Comparison of ENCODE assay signal across 16 cellular contexts in the genomic region with DNA sequence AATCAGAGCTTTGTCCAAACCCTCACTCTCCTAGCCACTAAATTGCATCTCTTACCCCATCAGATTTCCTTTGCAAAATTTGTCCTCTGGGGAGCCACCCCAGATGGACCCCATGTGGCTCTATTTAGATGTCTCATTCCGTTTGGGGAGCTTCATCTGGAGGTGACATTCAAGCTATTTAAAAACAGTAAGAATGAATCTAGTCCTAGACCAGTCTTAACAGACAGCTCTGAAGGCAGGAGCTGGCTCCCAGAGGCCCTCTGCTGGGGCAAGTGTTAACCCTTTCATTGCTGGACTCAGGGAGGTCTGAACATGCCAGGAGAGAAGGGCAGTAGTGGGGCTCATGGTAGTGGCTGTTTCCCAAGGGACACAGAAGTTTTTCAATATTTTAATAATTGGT.
"Had no signal": no experiment of that assay in that cellular context is flagged by ENCODE, and none has a peak within 500 bp of the region (broad histone marks: within the 10 kb centered on the region; RNA-seq: fewer than 3 reads in every experiment).

No MANE protein-coding gene starts in this region.

- H3K27me3 ChIP-seq: breast epithelium, foreskin keratinocyte, upper lobe of right lung had no signal

- H3K36me3 Mint-ChIP-seq: activated naive CD4-positive, alpha-beta T cell treated with anti-CD3 and anti-CD28 coated beads, Interleukin-2, amount 50 U/mL, for 72 hours; naive thymus-derived CD8-positive, alpha-beta T cell had no signal

- H3K36me3 ChIP-seq: breast epithelium, upper lobe of right lung had no signal

- H3K4me3 Mint-ChIP-seq: activated B cell treated with CpG ODN at 0.5 μM for 24 hours; activated CD4-positive, alpha-beta T cell treated with anti-CD3 and anti-CD28 coated beads, Interleukin-2, amount 10 ng/mL, durations not matched to agents 7 days and 5 days; naive thymus-derived CD8-positive, alpha-beta T cell had no signal

- H3K27me3 Mint-ChIP-seq: activated CD4-positive, alpha-beta T cell treated with anti-CD3 and anti-CD28 coated beads, Interleukin-2, amount 10 ng/mL, durations not matched to agents 7 days and 5 days had no signal

- H3K27ac ChIP-seq: foreskin keratinocyte, upper lobe of right lung had no signal

- H3K4me1 Mint-ChIP-seq: activated B cell treated with CpG ODN at 0.5 μM for 24 hours; activated CD4-positive, alpha-beta T cell treated with anti-CD3 and anti-CD28 coated beads, Interleukin-2, amount 10 ng/mL, durations not matched to agents 7 days and 5 days had no signal

- H3K27ac Mint-ChIP-seq: activated B cell treated with CpG ODN at 0.5 μM for 24 hours; activated CD4-positive, alpha-beta T cell treated with anti-CD3 and anti-CD28 coated beads, Interleukin-2, amount 10 ng/mL, durations not matched to agents 7 days and 5 days; activated naive CD4-positive, alpha-beta T cell treated with anti-CD3 and anti-CD28 coated beads, Interleukin-2, amount 50 U/mL, for 72 hours; activated T-helper 2 cell treated with anti-CD3 and anti-CD28 coated beads, Interferon-gamma antibody, Interleukin-2, Interleukin-4, amounts not matched to agents 10 μg/mL and 5 μg/mL and 100 μg/mL, durations not matched to agents 14 hours and 24 hours and 36 hours had no signal

- H3K9me3 ChIP-seq: breast epithelium, upper lobe of right lung had no signal

- ATAC-seq: activated naive CD4-positive, alpha-beta T cell treated with anti-CD3 and anti-CD28 coated beads, Interleukin-2, amount 50 U/mL, for 72 hours; esophagus mucosa; foreskin keratinocyte; left cardiac atrium; naive thymus-derived CD8-positive, alpha-beta T cell; stimulated activated naive CD8-positive, alpha-beta T cell treated with anti-CD3 and anti-CD28 coated beads, Interleukin-15, Interleukin-2, amounts not matched to agents 100 U/mL and 50 U/mL, for 24 hours; upper lobe of right lung had no signal

- DNase-seq: activated B cell treated with CpG ODN at 0.5 μM for 24 hours; activated CD4-positive, alpha-beta T cell treated with anti-CD3 and anti-CD28 coated beads, Interleukin-2, amount 10 ng/mL, durations not matched to agents 7 days and 5 days; activated CD8-positive, alpha-beta memory T cell treated with anti-CD3 and anti-CD28 coated beads for 24 hours; amygdala; foreskin keratinocyte; head of caudate nucleus; left cardiac atrium; naive thymus-derived CD8-positive, alpha-beta T cell; stimulated activated CD4-positive, alpha-beta T cell treated with anti-CD3 and anti-CD28 coated beads, Interleukin-12 subunit alpha, Interleukin-12 subunit beta, amount 100 ng/mL, for 4 hours; stimulated activated naive CD8-positive, alpha-beta T cell treated with anti-CD3 and anti-CD28 coated beads, Interleukin-15, Interleukin-2, amounts not matched to agents 100 U/mL and 50 U/mL, for 24 hours; upper lobe of right lung had no signal

- H3K9me3 Mint-ChIP-seq: activated B cell treated with CpG ODN at 0.5 μM for 24 hours; activated CD4-positive, alpha-beta T cell treated with anti-CD3 and anti-CD28 coated beads, Interleukin-2, amount 10 ng/mL, durations not matched to agents 7 days and 5 days; activated naive CD4-positive, alpha-beta T cell treated with anti-CD3 and anti-CD28 coated beads, Interleukin-2, amount 50 U/mL, for 72 hours; activated T-helper 2 cell treated with anti-CD3 and anti-CD28 coated beads, Interferon-gamma antibody, Interleukin-2, Interleukin-4, amounts not matched to agents 10 μg/mL and 5 μg/mL and 100 μg/mL, durations not matched to agents 14 hours and 24 hours and 36 hours; naive thymus-derived CD8-positive, alpha-beta T cell had no signal

- H3K4me1 ChIP-seq: breast epithelium had no signal

- H3K4me3 ChIP-seq: breast epithelium, lung, upper lobe of right lung had no signal
